In genomic region chr10:3992374-3993178, GRCh38 we compare ENCODE assay signal across 14 cellular contexts.
"Had no signal": no experiment of that assay in that cellular context is flagged by ENCODE, and none has a peak within 500 bp of the region (broad histone marks: within the 10 kb centered on the region; RNA-seq: fewer than 3 reads in every experiment).

No MANE protein-coding gene starts in this region.

- H3K36me3 ChIP-seq: gastrocnemius medialis, left ventricle myocardium inferior, upper lobe of right lung had no signal

- H3K36me3 Mint-ChIP-seq: stimulated activated naive B cell treated with anti-CD40 and anti-IgM and Interleukin-4, amounts not matched to agents 10 μg/mL and 1 μg/mL and 100 μg/mL, for 72 hours had no signal

- H3K4me1 ChIP-seq: gastrocnemius medialis, upper lobe of right lung had no signal

- H3K9me3 ChIP-seq: gastrocnemius medialis, left ventricle myocardium inferior, upper lobe of right lung had no signal

- H3K4me3 Mint-ChIP-seq: activated B cell treated with CpG ODN at 0.5 μM for 24 hours; stimulated activated naive B cell treated with anti-CD40 and anti-IgM and Interleukin-4, amounts not matched to agents 10 μg/mL and 1 μg/mL and 100 μg/mL, for 72 hours had no signal

- H3K27me3 Mint-ChIP-seq: activated B cell treated with CpG ODN at 0.5 μM for 24 hours; stimulated activated naive B cell treated with anti-CD40 and anti-IgM and Interleukin-4, amounts not matched to agents 10 μg/mL and 1 μg/mL and 100 μg/mL, for 72 hours had no signal

- H3K27ac ChIP-seq: gastrocnemius medialis, left ventricle myocardium inferior, upper lobe of right lung had no signal

- H3K27me3 ChIP-seq: gastrocnemius medialis, upper lobe of right lung had no signal

- ATAC-seq: gastrocnemius medialis; stimulated activated naive B cell treated with anti-CD40 and anti-IgM and Interleukin-4, amounts not matched to agents 10 μg/mL and 1 μg/mL and 100 μg/mL, for 72 hours; upper lobe of right lung had no signal

- DNase-seq: activated B cell treated with CpG ODN at 0.5 μM for 24 hours; activated CD4-positive, alpha-beta T cell treated with anti-CD3 and anti-CD28 coated beads, Interleukin-2, amount 50 U/mL, for 1 hour; activated naive CD4-positive, alpha-beta T cell treated with anti-CD3 and anti-CD28 coated beads, Interleukin-2, amount 50 U/mL, for 16 hours; anterior cingulate cortex; effector CD4-positive, alpha-beta T cell; gastrocnemius medialis; left ventricle myocardium inferior; mesendoderm; small intestine; stimulated activated naive B cell treated with anti-CD40 and anti-IgM and Interleukin-4, amounts not matched to agents 10 μg/mL and 1 μg/mL and 100 μg/mL, for 72 hours; T-helper 2 cell; upper lobe of right lung had no signal

- FAIRE-seq: keratinocyte, small intestine, TTC549 had no signal

- H3K4me3 ChIP-seq: gastrocnemius medialis, left ventricle myocardium inferior, upper lobe of right lung had no signal

- H3K27ac Mint-ChIP-seq: activated B cell treated with CpG ODN at 0.5 μM for 24 hours; stimulated activated naive B cell treated with anti-CD40 and anti-IgM and Interleukin-4, amounts not matched to agents 10 μg/mL and 1 μg/mL and 100 μg/mL, for 72 hours had no signal

- H3K9me3 Mint-ChIP-seq: activated B cell treated with CpG ODN at 0.5 μM for 24 hours had no signal
